Comparison of ENCODE assay signal across 8 cellular contexts in genomic region chr12:54300732-54301427, GRCh38. TPM values are rescaled to one million over a fixed set of nuclear protein-coding genes. Genes with fewer than 3 reads are reported as not detected.
A peak's percentile ranks its signal among the peaks of the same experiment; 100 is the strongest.
DNase-seq lines count a peak whose midpoint lies in the region; ATAC-seq, FAIRE-seq and TF ChIP-seq lines count a peak whose summit lies in the region.

TSS of gene NFE2 (minus strand) at chr12:54301015. CDS start at chr12:54295248, 5,767 bp downstream.

- no peaks in the 10 kb centered on the region for H3K9me1 ChIP-seq in K562 (ENCODE audit: control insufficient read depth, insufficient read depth, low read length)

- FAIRE-seq in K562 (lab: Jason Lieb, UNC), result peak; percentile 67

- POLR2A ChIA-PET in HCT116 (lab: Charles Lee) (interaction anchor here (0.9 to 2.2 kb wide), 4 partner anchors 11 to 112 kb away, joined by 3 to 10 read pairs (median 5); partner anchors contain the start of genes CBX5, COPZ1, HNRNPA1 and SMUG1), PC-9 (lab: Charles Lee; ENCODE audit: unreplicated experiment) (interaction anchor here (0.6 to 1.1 kb wide), 3 partner anchors 8 to 24 kb away, joined by 3 to 43 read pairs (median 24); partner anchors contain the start of genes CBX5 and COPZ1), K562 (lab: Yijun Ruan, JAX) (interaction anchor here (0.5 to 4.1 kb wide), 10 partner anchors 10 to 639 kb away, joined by 3 to 19 read pairs (median 6); partner anchors contain the start of genes CBX5, COPZ1 and HNRNPA1)

- WGBS in K562 (ENCODE audit: insufficient coverage, low coverage, missing lambda C conversion rate), result under 1% methylated on average over 22 of the region's 26 CpGs

- H3K9ac ChIP-seq in HCT116 (ENCODE audit: low read length) (peak within 1 kb of the TSS; percentile 56), K562 (ENCODE audit: insufficient read depth in 1 of 2, low read depth in 2 of 2, low read length in 2 of 2) (peak within 1 kb of the TSS; percentile 92 to 93)

- peaks cover 31 to 33% of the 10 kb centered on the region in 2 experiments for H3K4me1 ChIP-seq in HCT116 (ENCODE audit: control insufficient read depth in 1 of 2, insufficient read depth in 2 of 2, low read length in 2 of 2)
- H3K4me1 ChIP-seq in PC-9 (replicated peaks; ENCODE audit: insufficient read depth), result peaks cover 46% of the 10 kb centered on the region
- peaks cover 29 to 35% of the 10 kb centered on the region in 2 experiments for H3K4me1 ChIP-seq in K562 (replicated peaks in 1 of 2; ENCODE audit: control insufficient read depth in 2 of 2, insufficient read depth in 2 of 2, low read length in 2 of 2)

- H3K27ac ChIP-seq in HCT116 (ENCODE audit: low read depth, low read length) (peak within 1 kb of the TSS; percentile 39; the same call in 1 of the 2 replicates), PC-9 (no peak within 1 kb of the TSS), K562 (ENCODE audit: extremely low read depth, low read depth, low read length) (peak within 1 kb of the TSS; percentile 88)

- no peaks in the 10 kb centered on the region for H3K79me2 ChIP-seq in HCT116 (ENCODE audit: insufficient read depth, low read length)
- no peaks in the 10 kb centered on the region for H3K79me2 ChIP-seq in PC-9 (ENCODE audit: low read depth)
- H3K79me2 ChIP-seq in K562 (ENCODE audit: control insufficient read depth, insufficient read depth, low read length), result peaks cover 89% of the 10 kb centered on the region

- CTCF ChIA-PET in HCT116 (lab: Charles Lee), result interaction anchor here (0.7 to 3.2 kb wide), 5 partner anchors 9 to 99 kb away, joined by 3 to 20 read pairs (median 4); partner anchors contain the start of gene COPZ1
- CTCF ChIA-PET in PC-9 (lab: Charles Lee), result interaction anchor here (0.7 to 2.3 kb wide), 4 partner anchors 10 to 58 kb away, joined by 5 to 25 read pairs (median 16); partner anchors contain the start of gene COPZ1
- CTCF ChIA-PET in K562 (lab: Yijun Ruan, JAX; ENCODE audit: low intra/inter-chr PET ratio), result interaction anchor here (0.7 kb wide), 1 partner anchor 1942 kb away, joined by 3 read pairs; no protein-coding TSS in a partner anchor

- peak within 1 kb of the TSS; percentile 87 for H3K4me2 ChIP-seq in HCT116 (ENCODE audit: low read length)
- H3K4me2 ChIP-seq in PC-9, result peak within 1 kb of the TSS; percentile 81
- H3K4me2 ChIP-seq in K562 (ENCODE audit: insufficient read depth, low read length), result peak within 1 kb of the TSS; percentile 100

- H3K4me3 ChIP-seq in AG10803 (ENCODE audit: low read length), result peak within 1 kb of the TSS; percentile 52
- peak within 1 kb of the TSS; percentile 31 to 55 for H3K4me3 ChIP-seq in HCT116 (replicated peaks in 1 of 2; ENCODE audit: low read depth in 1 of 2, low read length in 2 of 2)
- H3K4me3 ChIP-seq in PC-9, result peak within 1 kb of the TSS; percentile 46; the same call in 1 of the 2 replicates
- peak within 1 kb of the TSS; percentile 78 for H3K4me3 ChIP-seq in K562

- no peak for TF ChIP-seq RAD21 in HCT116 (IDR thresholded peaks at IDR 0.05; ENCODE audit: low read depth)
- peak in 1 of 2 experiments; percentile 35; a peak in 1 of 4 replicates for TF ChIP-seq RAD21 in K562 (CRISPR knock-in tag; conservative IDR thresholded peaks at IDR 0.05 in 1 of 2, IDR thresholded peaks at IDR 0.05 in 1 of 2)

- peaks cover 29% of the 10 kb centered on the region for H3F3A ChIP-seq in PC-9 (ENCODE audit: insufficient read depth, low read depth)

- H3K36me3 ChIP-seq in HCT116 (ENCODE audit: control insufficient read depth in 1 of 2, insufficient read depth in 2 of 2, low read length in 2 of 2) (no peaks in the 10 kb centered on the region), PC-9 (ENCODE audit: low read depth) (no peaks in the 10 kb centered on the region), K562 (ENCODE audit: control insufficient read depth, insufficient read depth, low read length) (peaks cover 36% of the 10 kb centered on the region)

- H2AFZ ChIP-seq in HCT116 (ENCODE audit: low read depth, low read length, poor library complexity, severe bottlenecking) (peak within 1 kb of the TSS; percentile 94), PC-9 (peak within 1 kb of the TSS; percentile 65), K562 (ENCODE audit: low read depth, low read length) (no peak within 1 kb of the TSS)

- in situ Hi-C loops in K562 (cut with MboI), result no loop called here

- RAD21 ChIA-PET in HCT116 (lab: Charles Lee; ENCODE audit: low non-redundant PET in 1 of 2, low total read pairs in 2 of 2, uncharacterized antibody in 2 of 2, unreplicated experiment in 2 of 2), result no interaction called here

- BruUV-seq in HCT116 (replicated peaks; lab: Mats Ljungman, UMichigan) (no TSS peak), PC-9 (replicated peaks; lab: Mats Ljungman, UMichigan) (no TSS peak), K562 (replicated peaks; lab: Mats Ljungman, UMichigan) (no TSS peak)

- no peaks in the 10 kb centered on the region for H3K9me3 ChIP-seq in HCT116 (ENCODE audit: control insufficient read depth in 1 of 2, insufficient read depth in 1 of 2, low read depth in 1 of 2, low read length in 2 of 2)
- H3K9me3 ChIP-seq in PC-9 (ENCODE audit: insufficient read depth, low read depth), result no peaks in the 10 kb centered on the region
- no peaks in the 10 kb centered on the region for H3K9me3 ChIP-seq in K562 (replicated peaks; ENCODE audit: control insufficient read depth, insufficient read depth, low read depth, low read length)

- intact Hi-C loops in HCT116 (cut with micrococcal nuclease) (no loop called here), PC-9 (cut with micrococcal nuclease; ENCODE audit: unreplicated experiment) (no loop called here), K562 (cut with micrococcal nuclease) (no loop called here)

- peak; percentile 62 for DNase-seq in AG10803 (ENCODE audit: low read depth)
- DNase-seq in HCT116 (ENCODE audit: low read depth, low spot score), result no peak
- peak; percentile 81 to 82 for DNase-seq in PC-9
- DNase-seq in K562 (ENCODE audit: extremely low read depth in 1 of 4, low spot score in 3 of 4), result peak; percentile 70 to 94 (median 74)
- peak; percentile 86 for DNase-seq in iPS-NIHi7 (ENCODE audit: extremely low spot score)
- DNase-seq in stimulated activated CD4-positive, alpha-beta T cell treated with anti-CD3 and anti-CD28 coated beads, Interleukin-4, amount 100 ng/mL, for 1 hour, result peak; percentile 46
- DNase-seq in NCI-H2081 treated with DMSO at 0.1 percent for 48 hours (lab: John Stamatoyannopoulos, UW), result no peak

- no peaks in the 10 kb centered on the region for H4K20me1 ChIP-seq in HCT116 (ENCODE audit: insufficient read depth)
- H4K20me1 ChIP-seq in PC-9 (ENCODE audit: insufficient read depth), result no peaks in the 10 kb centered on the region
- no peaks in the 10 kb centered on the region for H4K20me1 ChIP-seq in K562 (replicated peaks; ENCODE audit: control insufficient read depth, insufficient read depth, low read length)

- H3K27me3 ChIP-seq in HCT116 (ENCODE audit: insufficient read depth, low read length) (peaks cover 12% of the 10 kb centered on the region; the same call in 1 of the 2 replicates), PC-9 (ENCODE audit: insufficient read depth, low read depth) (no peaks in the 10 kb centered on the region), K562 (ENCODE audit: control insufficient read depth in 2 of 2, insufficient read depth in 2 of 2, low read length in 2 of 2) (no peaks in the 10 kb centered on the region)

- no peaks in the 10 kb centered on the region for H3K9me2 ChIP-seq in HCT116 (ENCODE audit: insufficient read depth)
- H3K9me2 ChIP-seq in PC-9 (ENCODE audit: insufficient read depth), result no peaks in the 10 kb centered on the region

- TF ChIP-seq CTCF in AG10803 (conservative IDR thresholded peaks at IDR 0.05; ENCODE audit: low read length) (peak; percentile 22), HCT116 (IDR thresholded peaks at IDR 0.05 in 2 of 3, conservative IDR thresholded peaks at IDR 0.05 in 1 of 3; ENCODE audit: borderline replicate concordance in 1 of 3, insufficient read depth in 1 of 3, low read depth in 2 of 3, low read length in 2 of 3) (no peak), PC-9 (conservative IDR thresholded peaks at IDR 0.05) (no peak; the same call in 1 of the 2 replicates), K562 (IDR thresholded peaks at IDR 0.05 in 2 of 3, conservative IDR thresholded peaks at IDR 0.05 in 1 of 3; ENCODE audit: insufficient read depth in 2 of 3, low read depth in 1 of 3, low read length in 3 of 3) (peak; percentile 40 to 45 (median 41); a peak in 5 of 6 replicates)

- TF ChIP-seq EP300 in K562 (IDR thresholded peaks at IDR 0.05; ENCODE audit: low read length), result 0 out of 2 replicates have a peak, but pooled peaks have one; percentile 18

- no peak for TF ChIP-seq POLR2A in HCT116 (IDR thresholded peaks at IDR 0.05; ENCODE audit: borderline replicate concordance, extremely low read depth, insufficient read depth, insufficient read length)
- TF ChIP-seq POLR2A in K562 (conservative IDR thresholded peaks at IDR 0.05), result peak; percentile 93

- ATAC-seq in HCT116, result peak; percentile 90
- ATAC-seq in K562, result peak; percentile 81
- no peak for ATAC-seq in HG03039 (IDR thresholded peaks at IDR 0.05; ENCODE audit: unreplicated experiment)

TF ChIP-seq in HCT116, 20 proteins besides CTCF, POLR2A, EP300 and RAD21 (continues in another document):
- no peak for TF ChIP-seq EGR1 (IDR thresholded peaks at IDR 0.05; ENCODE audit: low read depth)
- TF ChIP-seq ZNF274 (IDR thresholded peaks at IDR 0.05; ENCODE audit: low read depth, low read length), result no peak
- TF ChIP-seq SP1 (IDR thresholded peaks at IDR 0.05; ENCODE audit: low read depth), result no peak

RNA-seq across cellular contexts. Expression of gene NFE2, which starts in this region (rescaled TPM):
- total RNA-seq in HCT116 (2021; ENCODE audit: unreplicated experiment) (1.3 TPM), PC-9 (2021) (1.5 and 1.7 TPM in 2 replicates), K562 (2014; rRNA removed) (221 and 269 TPM in 2 replicates), K562 (2014; rRNA removed; fragmentation: Illumina TruSeq; extraction: Trizol) (134 and 157 TPM in 2 replicates), K562 (2015; rRNA removed; fragmentation: Illumina TruSeq; extraction: Trizol) (177 and 178 TPM in 2 replicates), K562 (2021) (244 and 252 TPM in 2 replicates)
- polyA plus RNA-seq in HCT116 (2012), result 0.69 and 0.81 TPM in 2 replicates
- 108 and 191 TPM in 2 replicates for total RNA-seq in K562 (2011; cell fraction: chromatin; rRNA removed; ENCODE audit: low replicate concordance)
- 118 and 137 TPM in 2 replicates for total RNA-seq in K562 (2011; cell fraction: nucleolus; rRNA removed)
- 98.5 and 115 TPM in 2 replicates for total RNA-seq in K562 (2011; cell fraction: nucleoplasm; rRNA removed)
- polyA plus RNA-seq in K562 (2011; rRNA removed) (208 TPM in 2 replicates), K562 (2014; fragmentation: Illumina TruSeq; extraction: Trizol) (246 and 282 TPM in 2 replicates), K562 (2014; fragmentation: Nextera tagmentation; extraction: Ambion mirVana) (10 to 100 TPM; 12.3 to 44.5 TPM), K562 (2014; rRNA removed) (225 and 229 TPM in 2 replicates)
- polyA plus RNA-seq in K562 (2011; cell fraction: cytosol; rRNA removed), result 231 and 451 TPM in 2 replicates
- polyA plus RNA-seq in K562 (2011; cell fraction: nucleus; rRNA removed), result 232 and 428 TPM in 2 replicates
- 162 and 214 TPM in 2 replicates for polyA plus RNA-seq in K562 (2012)
- 71.3 and 109 TPM in 2 replicates for polyA minus RNA-seq in K562 (2011; rRNA and poly(A)+ RNA removed)
- 78.1 and 100 TPM in 2 replicates for polyA minus RNA-seq in K562 (2011; cell fraction: cytosol; rRNA and poly(A)+ RNA removed)
- polyA minus RNA-seq in K562 (2011; cell fraction: nucleus; rRNA and poly(A)+ RNA removed), result 67.6 and 73.9 TPM in 2 replicates

Comparison
In these comparisons a context has a peak if more than half of its experiments do, and no peak if none do; other contexts are left out.
1. RNA of gene NFE2 (total RNA-seq): 98.5 to 269 TPM in K562; 1.5 to 1.7 TPM in PC-9 and 1.3 TPM in HCT116 (single experiment); every median in the first group is over 10 times any median in the second.
2. DNase-seq: peak in AG10803 (single experiment), PC-9 (2 of 2), K562 (4 of 4), iPS-NIHi7 (single experiment) and stimulated activated CD4-positive, alpha-beta T cell treated with anti-CD3 and anti-CD28 coated beads, Interleukin-4, amount 100 ng/mL, for 1 hour (single experiment); none in HCT116 (single experiment) and NCI-H2081 treated with DMSO at 0.1 percent for 48 hours (single experiment).
3. CTCF ChIP-seq: peak in AG10803 (single experiment) and K562 (3 of 3); none in HCT116 (0 of 3) and PC-9 (single experiment).
4. Peak in every context shown above with its lines, with median percentiles within 50 percentile points of each other: H3K4me3 ChIP-seq and H3K4me2 ChIP-seq.